ENCODE assay signal across 32 cellular contexts in the genomic region with DNA sequence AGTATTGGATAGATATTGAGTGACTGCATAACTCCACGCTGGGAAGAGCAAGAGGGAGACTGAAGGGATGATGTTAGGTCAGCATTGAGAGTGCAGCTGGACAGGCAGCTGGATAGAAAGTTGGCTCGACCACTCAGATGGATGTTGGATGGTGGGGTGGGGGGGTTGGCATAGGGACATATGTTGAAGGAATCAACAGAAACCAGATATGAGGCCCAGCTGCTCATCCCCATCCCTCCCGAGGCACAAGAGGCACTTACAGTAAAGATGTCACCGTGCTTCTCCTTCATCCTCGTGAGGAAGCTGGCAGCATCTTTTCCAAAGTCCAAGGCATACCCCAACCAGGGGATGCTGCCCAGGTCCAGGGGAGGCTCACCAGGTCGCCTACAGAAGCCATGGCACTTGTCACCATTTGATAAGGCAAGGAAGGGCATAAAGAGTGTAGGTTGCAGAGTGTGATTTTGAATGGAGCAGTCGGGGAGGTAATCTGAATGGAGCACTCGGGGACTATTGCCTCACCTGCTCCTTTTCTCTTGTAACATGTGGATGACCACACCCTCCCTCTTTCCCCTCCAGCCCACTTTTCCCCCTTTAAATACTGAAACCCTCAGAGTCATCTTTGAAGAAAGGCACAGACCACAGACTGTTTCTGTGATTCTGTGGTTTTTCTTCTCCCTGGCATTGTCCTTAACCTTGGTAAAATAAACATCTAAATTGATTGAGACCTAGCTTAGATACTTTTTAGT. TPM values are rescaled to one million over a fixed set of nuclear protein-coding genes. Genes with fewer than 3 reads are reported as not detected.
DNase-seq lines count a peak whose midpoint lies in the region; ATAC-seq and TF ChIP-seq lines count a peak whose summit lies in the region.
"Had no signal": no experiment of that assay in that cellular context is flagged by ENCODE, and none has a peak within 500 bp of the region (broad histone marks: within the 10 kb centered on the region; RNA-seq: fewer than 3 reads in every experiment).

No MANE protein-coding gene starts in this region.

- H3K36me3 Mint-ChIP-seq in activated CD8-positive, alpha-beta memory T cell treated with anti-CD3 and anti-CD28 coated beads, Interleukin-2, amount 10 ng/mL, durations not matched to agents 7 days and 5 days: peaks cover 14% of the 10 kb centered on the region
- no peaks in the 10 kb centered on the region for H3K36me3 Mint-ChIP-seq in activated T-helper 17 cell treated with anti-CD3 and anti-CD28 coated beads, Interleukin-2, amount 50 U/mL, for 72 hours (ENCODE audit: low read depth)
- H3K36me3 Mint-ChIP-seq: CD4-positive, CD25-positive, alpha-beta regulatory T cell; natural killer cell; T-cell had no signal

- no peak overlapping the region for H3K4me3 Mint-ChIP-seq in activated CD8-positive, alpha-beta memory T cell treated with anti-CD3 and anti-CD28 coated beads, Interleukin-2, amount 10 ng/mL, durations not matched to agents 7 days and 5 days
- H3K4me3 Mint-ChIP-seq in activated T-helper 17 cell treated with anti-CD3 and anti-CD28 coated beads, Interleukin-2, amount 50 U/mL, for 72 hours: no peak overlapping the region
- H3K4me3 Mint-ChIP-seq: CD4-positive, CD25-positive, alpha-beta regulatory T cell; dendritic cell treated with granulocyte-macrophage colony-stimulating factor and Interleukin-4, amounts not matched to agents 40 ng/mL and 50 ng/mL, for 4 days; natural killer cell; T-cell had no signal

- intact Hi-C loops in lower lobe of right lung (cut with DNase I): loop anchor here (10.0 kb wide), 1 partner anchor 55 kb away; no protein-coding TSS in a partner anchor

- H3K27ac ChIP-seq in lower lobe of right lung: no peak overlapping the region
- H3K27ac ChIP-seq: GM23248, psoas muscle, RWPE1, transverse colon had no signal

- CTCF ChIA-PET in activated CD8-positive, alpha-beta memory T cell treated with anti-CD3 and anti-CD28 coated beads, Interleukin-2, amount 10 ng/mL, durations not matched to agents 7 days and 5 days (lab: Charles Lee): interaction anchor here (1.1 to 15.7 kb wide), 4 partner anchors 8 to 317 kb away, joined by 3 to 559 read pairs (median 46); no protein-coding TSS in a partner anchor

- no peaks in the 10 kb centered on the region for H3K27me3 ChIP-seq in lower lobe of right lung (ENCODE audit: low read depth)
- H3K27me3 ChIP-seq: sigmoid colon had no signal

- ATAC-seq in activated CD8-positive, alpha-beta memory T cell treated with anti-CD3 and anti-CD28 coated beads, Interleukin-2, amount 10 ng/mL, durations not matched to agents 7 days and 5 days: peak; percentile 56
- ATAC-seq in activated T-helper 17 cell treated with anti-CD3 and anti-CD28 coated beads, Interleukin-2, amount 50 U/mL, for 72 hours (replicated peaks): peak; percentile 49
- ATAC-seq in lower lobe of right lung: no peak
- ATAC-seq in HG03354 (IDR thresholded peaks at IDR 0.05; ENCODE audit: poor library complexity, severe bottlenecking, unreplicated experiment): no peak
- ATAC-seq: left colon, mucosa of descending colon, natural killer cell, psoas muscle, T-cell had no signal

- H3K4me3 ChIP-seq in lower lobe of right lung: no peak overlapping the region
- H3K4me3 ChIP-seq: GM23248, mucosa of descending colon, psoas muscle, sigmoid colon, transverse colon had no signal

- DNase-seq in activated CD8-positive, alpha-beta memory T cell treated with anti-CD3 and anti-CD28 coated beads, Interleukin-2, amount 10 ng/mL, durations not matched to agents 7 days and 5 days: no peak
- no peak for DNase-seq in activated CD8-positive, alpha-beta memory T cell treated with anti-CD3 and anti-CD28 coated beads for 24 hours
- DNase-seq in NCI-H2171 treated with DMSO at 0.1 percent for 48 hours (lab: John Stamatoyannopoulos, UW) (peak; percentile 73), ureter (ENCODE audit: low spot score) (peak; percentile 32), lower lobe of right lung (no peak), T-helper 9 cell (no peak)
- DNase-seq: activated CD4-positive, alpha-beta T cell treated with anti-CD3 and anti-CD28 coated beads, Interleukin-2, amount 50 U/mL, for 4 hours; activated CD8-positive, alpha-beta memory T cell treated with anti-CD3 and anti-CD28 coated beads, Interleukin-2, amount 50 U/mL, for 48 hours; activated gamma-delta T cell; Calu3; CD4-positive, CD25-positive, alpha-beta regulatory T cell; central memory CD4-positive, alpha-beta T cell; erythroblast; GM23248; left colon; mammary epithelial cell; mucosa of descending colon; natural killer cell; NCI-H1092 treated with DMSO at 0.1 percent for 48 hours; NCI-H187; NCI-H69; nucleus accumbens; psoas muscle; sigmoid colon; stimulated activated CD4-positive, alpha-beta T cell treated with anti-CD3 and anti-CD28 coated beads, Interleukin-12 subunit alpha, Interleukin-12 subunit beta, amount 100 ng/mL, for 4 hours; stimulated activated CD4-positive, alpha-beta T cell treated with anti-CD3 and anti-CD28 coated beads, Interleukin-2, amount 100 ng/mL, for 48 hours; T-cell; transverse colon had no signal

- no peaks in the 10 kb centered on the region for H3K9me3 ChIP-seq in lower lobe of right lung
- H3K9me3 ChIP-seq: mucosa of descending colon, psoas muscle, transverse colon had no signal

- H3K27me3 Mint-ChIP-seq in activated CD8-positive, alpha-beta memory T cell treated with anti-CD3 and anti-CD28 coated beads, Interleukin-2, amount 10 ng/mL, durations not matched to agents 7 days and 5 days: peaks cover 2% of the 10 kb centered on the region
- peaks cover 9% of the 10 kb centered on the region for H3K27me3 Mint-ChIP-seq in activated T-helper 17 cell treated with anti-CD3 and anti-CD28 coated beads, Interleukin-2, amount 50 U/mL, for 72 hours

- peaks cover 4% of the 10 kb centered on the region for H3K36me3 ChIP-seq in lower lobe of right lung
- H3K36me3 ChIP-seq: transverse colon had no signal

- peaks cover 7% of the 10 kb centered on the region for H3K9me3 Mint-ChIP-seq in activated CD8-positive, alpha-beta memory T cell treated with anti-CD3 and anti-CD28 coated beads, Interleukin-2, amount 10 ng/mL, durations not matched to agents 7 days and 5 days (ENCODE audit: low read depth)
- no peaks in the 10 kb centered on the region for H3K9me3 Mint-ChIP-seq in activated T-helper 17 cell treated with anti-CD3 and anti-CD28 coated beads, Interleukin-2, amount 50 U/mL, for 72 hours

- no peak for TF ChIP-seq CTCF in lower lobe of right lung (IDR thresholded peaks at IDR 0.05)

- H3K27ac Mint-ChIP-seq in activated CD8-positive, alpha-beta memory T cell treated with anti-CD3 and anti-CD28 coated beads, Interleukin-2, amount 10 ng/mL, durations not matched to agents 7 days and 5 days: no peak overlapping the region
- no peak overlapping the region for H3K27ac Mint-ChIP-seq in activated T-helper 17 cell treated with anti-CD3 and anti-CD28 coated beads, Interleukin-2, amount 50 U/mL, for 72 hours
- H3K27ac Mint-ChIP-seq: CD4-positive, CD25-positive, alpha-beta regulatory T cell; dendritic cell treated with granulocyte-macrophage colony-stimulating factor and Interleukin-4, amounts not matched to agents 40 ng/mL and 50 ng/mL, for 4 days; natural killer cell; T-cell had no signal

- H3K4me1 ChIP-seq in lower lobe of right lung: peaks cover 9% of the 10 kb centered on the region
- H3K4me1 ChIP-seq: psoas muscle had no signal

- peaks cover 6% of the 10 kb centered on the region for H3K4me1 Mint-ChIP-seq in activated CD8-positive, alpha-beta memory T cell treated with anti-CD3 and anti-CD28 coated beads, Interleukin-2, amount 10 ng/mL, durations not matched to agents 7 days and 5 days
- H3K4me1 Mint-ChIP-seq in activated T-helper 17 cell treated with anti-CD3 and anti-CD28 coated beads, Interleukin-2, amount 50 U/mL, for 72 hours: no peaks in the 10 kb centered on the region
- H3K4me1 Mint-ChIP-seq: CD4-positive, CD25-positive, alpha-beta regulatory T cell; natural killer cell; T-cell had no signal

RNA-seq across cellular contexts. Expression of a gene that starts 18.0 kb away (rescaled TPM):
- 10 to 100 TPM in 1 of 2 experiments, 1 to 10 TPM in 1; 3.8 to 15.1 TPM for total RNA-seq in activated CD8-positive, alpha-beta memory T cell treated with anti-CD3 and anti-CD28 coated beads, Interleukin-2, amount 10 ng/mL, durations not matched to agents 7 days and 5 days
- total RNA-seq in activated T-helper 17 cell treated with anti-CD3 and anti-CD28 coated beads, Interleukin-2, amount 50 U/mL, for 72 hours: 1 to 10 TPM in 1 of 2 donors, under 1 TPM in 1; 0.56 to 2.3 TPM
- 57.8 TPM for total RNA-seq in ureter
- total RNA-seq in lower lobe of right lung: 41.2 TPM
- total RNA-seq: CD4-positive, CD25-positive, alpha-beta regulatory T cell; natural killer cell had no signal

Comparison
In these comparisons a context has a peak if more than half of its experiments do, and no peak if none do; other contexts are left out.
1. ATAC-seq: peak in activated CD8-positive, alpha-beta memory T cell treated with anti-CD3 and anti-CD28 coated beads, Interleukin-2, amount 10 ng/mL, durations not matched to agents 7 days and 5 days (single experiment) and activated T-helper 17 cell treated with anti-CD3 and anti-CD28 coated beads, Interleukin-2, amount 50 U/mL, for 72 hours (single experiment); none in lower lobe of right lung (0 of 2) and HG03354 (single experiment).
2. DNase-seq: peak in NCI-H2171 treated with DMSO at 0.1 percent for 48 hours (single experiment) and ureter (single experiment); none in activated CD8-positive, alpha-beta memory T cell treated with anti-CD3 and anti-CD28 coated beads, Interleukin-2, amount 10 ng/mL, durations not matched to agents 7 days and 5 days (single experiment), activated CD8-positive, alpha-beta memory T cell treated with anti-CD3 and anti-CD28 coated beads for 24 hours (single experiment), lower lobe of right lung (single experiment) and T-helper 9 cell (single experiment).